ENCODE assay signal across 12 cellular contexts in the genomic region with DNA sequence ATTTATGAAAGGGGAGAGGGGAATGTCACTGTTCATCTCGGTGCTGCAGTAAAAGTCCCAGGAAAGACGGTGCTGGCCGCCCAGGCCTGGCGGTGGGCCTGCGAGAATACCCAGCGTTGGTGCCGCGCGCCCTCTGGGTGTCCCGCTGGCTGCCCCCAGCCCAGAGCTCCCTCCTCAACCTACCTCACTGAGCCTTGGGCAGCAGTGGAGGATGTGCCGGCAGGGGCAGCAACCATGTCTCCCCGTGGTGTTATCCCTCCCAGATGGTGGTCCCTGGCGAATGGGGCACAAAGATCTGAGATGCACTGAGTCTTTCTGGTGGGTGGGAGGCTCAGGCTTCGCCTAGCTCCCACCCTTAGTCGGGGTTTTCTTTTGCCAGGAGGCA. TPM values are rescaled to one million over a fixed set of nuclear protein-coding genes. Genes with fewer than 3 reads are reported as not detected.
DNase-seq lines count a peak whose midpoint lies in the region; ATAC-seq, FAIRE-seq and TF ChIP-seq lines count a peak whose summit lies in the region.
"Had no signal": no experiment of that assay in that cellular context is flagged by ENCODE, and none has a peak within 500 bp of the region (broad histone marks: within the 10 kb centered on the region; RNA-seq: fewer than 3 reads in every experiment).

No MANE protein-coding gene starts in this region.

- dilution Hi-C loops in mammary epithelial cell (cut with HindIII; ENCODE audit: low sequenced_read_pairs), result no loop called here

- no peaks in the 10 kb centered on the region for H4K20me1 ChIP-seq in mammary epithelial cell (ENCODE audit: insufficient read depth, low read length)

- H3K9ac ChIP-seq in mammary epithelial cell (ENCODE audit: insufficient read depth, low read length), result no peak overlapping the region

- H3K4me3 Mint-ChIP-seq in naive B cell (peak overlapping the region; percentile 89 to 99 (median 96)), endothelial cell (ENCODE audit: unreplicated experiment) (no peak overlapping the region)

- H3K4me1 Mint-ChIP-seq in naive B cell, result peaks cover 26 to 35% (median 34%) of the 10 kb centered on the region in 3 donors
- peaks cover 18% of the 10 kb centered on the region for H3K4me1 Mint-ChIP-seq in endothelial cell (ENCODE audit: unreplicated experiment)

- no peak for TF ChIP-seq CTCF in left ventricle myocardium inferior (IDR thresholded peaks at IDR 0.05; ENCODE audit: borderline replicate concordance)
- TF ChIP-seq CTCF in mammary epithelial cell (conservative IDR thresholded peaks at IDR 0.05 in 1 of 2, IDR thresholded peaks at IDR 0.05 in 1 of 2; ENCODE audit: extremely low read depth in 1 of 2, insufficient read depth in 1 of 2, low read depth in 1 of 2, low read length in 2 of 2), result no peak
- no peak for TF ChIP-seq CTCF in endothelial cell (IDR thresholded peaks at IDR 0.05; ENCODE audit: unreplicated experiment)

- H3K36me3 Mint-ChIP-seq in naive B cell (peaks cover 0 to 5% of the 10 kb centered on the region in 2 donors), endothelial cell (ENCODE audit: low read depth, unreplicated experiment) (peaks cover 16% of the 10 kb centered on the region)

- H3K27me3 ChIP-seq in left ventricle myocardium inferior (ENCODE audit: low read depth) (peaks cover 100% of the 10 kb centered on the region), mammary epithelial cell (ENCODE audit: insufficient read depth, low read length) (peaks cover 31% of the 10 kb centered on the region)

- peak overlapping the region; percentile 69 for H3K4me3 ChIP-seq in left ventricle myocardium inferior
- H3K4me3 ChIP-seq in mammary epithelial cell (replicated peaks in 1 of 3; ENCODE audit: insufficient read depth in 1 of 3, low read depth in 2 of 3, low read length in 3 of 3), result no peak overlapping the region
- H3K4me3 ChIP-seq: HAP-1 had no signal

- no peaks in the 10 kb centered on the region for H3K9me3 ChIP-seq in left ventricle myocardium inferior (replicated peaks)
- no peaks in the 10 kb centered on the region for H3K9me3 ChIP-seq in mammary epithelial cell (replicated peaks; ENCODE audit: insufficient read depth, low read length)
- H3K9me3 ChIP-seq: Caco-2, HAP-1 had no signal

- H2AFZ ChIP-seq in mammary epithelial cell (ENCODE audit: low read depth, low read length), result peak overlapping the region; percentile 86

- no peak overlapping the region for H3K27ac Mint-ChIP-seq in naive B cell
- no peak overlapping the region for H3K27ac Mint-ChIP-seq in endothelial cell (ENCODE audit: unreplicated experiment)

- H3K4me1 ChIP-seq in left ventricle myocardium inferior (peaks cover 24% of the 10 kb centered on the region), mammary epithelial cell (ENCODE audit: insufficient read depth, low read length) (peaks cover 26% of the 10 kb centered on the region)
- H3K4me1 ChIP-seq: Caco-2, HAP-1 had no signal

- H3K36me3 ChIP-seq in left ventricle myocardium inferior (no peaks in the 10 kb centered on the region), mammary epithelial cell (ENCODE audit: insufficient read depth, low read length) (no peaks in the 10 kb centered on the region)
- H3K36me3 ChIP-seq: HAP-1 had no signal

- H3K79me2 ChIP-seq in mammary epithelial cell (ENCODE audit: insufficient read depth, low read length), result no peaks in the 10 kb centered on the region

- H3K27me3 Mint-ChIP-seq in naive B cell (peaks cover 59 to 84% (median 71%) of the 10 kb centered on the region in 3 donors), endothelial cell (ENCODE audit: unreplicated experiment) (peaks cover 33% of the 10 kb centered on the region)

- FAIRE-seq in RCC 7860 (lab: Jason Lieb, UNC), result no peak

- DNase-seq in left ventricle myocardium inferior (no peak), left ventricle myocardium superior (no peak), mammary epithelial cell (no peak), naive B cell (no peak), NCI-H2227 treated with DMSO at 0.1 percent for 48 hours (lab: John Stamatoyannopoulos, UW) (no peak), RCC 7860 (ENCODE audit: low spot score) (no peak), endothelial cell (ENCODE audit: low spot score) (no peak)
- DNase-seq: Caco-2, NCI-H345 had no signal

- ATAC-seq in left ventricle myocardium superior (no peak), naive B cell (ENCODE audit: low read depth in 2 of 2) (peak; percentile 8 to 19)
- ATAC-seq in activated CD4-positive, CD25-positive, alpha-beta regulatory T cell treated with anti-CD3 and anti-CD28 coated beads, Interleukin-2, amount 50 U/mL, for 24 hours, result no peak

- intact Hi-C loops in left ventricle myocardium inferior (cut with micrococcal nuclease), result no loop called here
- intact Hi-C loops in left ventricle myocardium superior (cut with micrococcal nuclease), result no loop called here
- intact Hi-C loops in mammary epithelial cell (cut with micrococcal nuclease), result no loop called here

- BruUV-seq in mammary epithelial cell (replicated peaks; lab: Mats Ljungman, UMichigan), result no TSS peak

- WGBS in mammary epithelial cell (ENCODE audit: low coverage, missing lambda C conversion rate), result 26% methylated on average over 13 of the region's 15 CpGs

- peak overlapping the region; percentile 82 for H3K4me2 ChIP-seq in mammary epithelial cell (ENCODE audit: insufficient read depth, low read depth, low read length)

- in situ Hi-C loops in mammary epithelial cell (cut with MboI; ENCODE audit: low sequenced_read_pairs in 2 of 2), result no loop called here

- CTCF ChIA-PET in mammary epithelial cell (lab: Charles Lee; ENCODE audit: low non-redundant PET), result no interaction called here

- H3K9me3 Mint-ChIP-seq in naive B cell (peaks cover 0 to 3% (median 0%) of the 10 kb centered on the region in 7 donors), endothelial cell (ENCODE audit: unreplicated experiment) (no peaks in the 10 kb centered on the region)

- H3K27ac ChIP-seq in left ventricle myocardium inferior (replicated peaks), result no peak overlapping the region
- no peak overlapping the region for H3K27ac ChIP-seq in mammary epithelial cell (ENCODE audit: insufficient read depth, low read depth, low read length)

RNA-seq across cellular contexts. Expression of a gene that starts 9.4 kb away (rescaled TPM):
- total RNA-seq in left ventricle myocardium inferior (not detected), left ventricle myocardium superior (not detected), mammary epithelial cell (not detected), endothelial cell (ENCODE audit: unreplicated experiment) (31.0 TPM)
- polyA plus RNA-seq in mammary epithelial cell (not detected), naive B cell (ENCODE audit: low read depth in 6 of 6) (not detected)
- not detected for polyA minus RNA-seq in mammary epithelial cell
- total RNA-seq: HT-29 had no signal

RNA-seq across cellular contexts. Expression of a gene that starts 59.9 kb away (rescaled TPM):
- total RNA-seq in left ventricle myocardium inferior (5.1 TPM), left ventricle myocardium superior (7.8 TPM), mammary epithelial cell (1 to 10 TPM; 1.5 to 2.3 TPM), endothelial cell (ENCODE audit: unreplicated experiment) (10.6 TPM)
- polyA plus RNA-seq in mammary epithelial cell (0.92 TPM), naive B cell (ENCODE audit: low read depth in 6 of 6) (not detected)
- not detected for polyA minus RNA-seq in mammary epithelial cell

Comparison
In these comparisons a context has a peak if more than half of its experiments do, and no peak if none do; other contexts are left out.
1. ATAC-seq: peak in naive B cell (2 of 2); none in left ventricle myocardium superior (single experiment) and activated CD4-positive, CD25-positive, alpha-beta regulatory T cell treated with anti-CD3 and anti-CD28 coated beads, Interleukin-2, amount 50 U/mL, for 24 hours (0 of 2).
2. RNA of a gene that starts 9.4 kb away (total RNA-seq): 31.0 TPM in endothelial cell (single experiment); not detected in left ventricle myocardium inferior (single experiment), not detected in left ventricle myocardium superior (single experiment) and not detected in mammary epithelial cell; every median in the first group is over 10 times any median in the second.